ENCODE assay signal across 8 cellular contexts in genomic region chr19:4909172-4909896, GRCh38. TPM values are rescaled to one million over a fixed set of nuclear protein-coding genes. Genes with fewer than 3 reads are reported as not detected.
A peak's percentile ranks its signal among the peaks of the same experiment; 100 is the strongest.
DNase-seq lines count a peak whose midpoint lies in the region; ATAC-seq and TF ChIP-seq lines count a peak whose summit lies in the region.

UHRF1 (plus strand) TSS chr19:4909501; CDS start chr19:4910886, 1,385 bp downstream.

- peaks cover 50 to 77% (median 51%) of the 10 kb centered on the region in 3 donors for H3K4me1 Mint-ChIP-seq in CD8-positive, alpha-beta memory T cell
- peaks cover 31% of the 10 kb centered on the region for H3K4me1 Mint-ChIP-seq in T-helper 2 cell treated with Interferon-gamma antibody and Interleukin-4, amounts not matched to agents 5 μg/mL and 100 μg/mL, for 36 hours (ENCODE audit: low read depth)

- peaks cover 24% of the 10 kb centered on the region for H3K79me2 ChIP-seq in neural cell (replicated peaks; ENCODE audit: insufficient read depth, low read length)

- no peak for TF ChIP-seq CTCF in neural cell (IDR thresholded peaks at IDR 0.05; ENCODE audit: poor library complexity, severe bottlenecking)
- TF ChIP-seq CTCF in uterus (IDR thresholded peaks at IDR 0.05): no peak

- no peaks in the 10 kb centered on the region for H3K9me3 ChIP-seq in CD8-positive, alpha-beta memory T cell (ENCODE audit: low read length)
- H3K9me3 ChIP-seq in ectodermal cell (ENCODE audit: control insufficient read depth, low read length) (no peaks in the 10 kb centered on the region), neural cell (ENCODE audit: low read length) (no peaks in the 10 kb centered on the region), uterus (no peaks in the 10 kb centered on the region)

- peak within 1 kb of the TSS; percentile 73 for H3K4me3 ChIP-seq in CD8-positive, alpha-beta memory T cell (ENCODE audit: low read length)
- peak within 1 kb of the TSS; percentile 63 for H3K4me3 ChIP-seq in ectodermal cell (ENCODE audit: insufficient read depth, low read depth, low read length)
- peak within 1 kb of the TSS; percentile 72 for H3K4me3 ChIP-seq in neural cell (ENCODE audit: low read length)
- peak within 1 kb of the TSS; percentile 19 to 69 for H3K4me3 ChIP-seq in uterus

- no peaks in the 10 kb centered on the region for H3K9me2 ChIP-seq in neural cell (ENCODE audit: insufficient read depth, low read length)

- H3K36me3 Mint-ChIP-seq in CD8-positive, alpha-beta memory T cell: peaks cover 5 to 45% (median 6%) of the 10 kb centered on the region in 3 donors
- H3K36me3 Mint-ChIP-seq in T-helper 2 cell treated with Interferon-gamma antibody and Interleukin-4, amounts not matched to agents 5 μg/mL and 100 μg/mL, for 36 hours (ENCODE audit: low read depth): peaks cover 29% of the 10 kb centered on the region

- no peak within 1 kb of the TSS for H2AFZ ChIP-seq in neural cell (ENCODE audit: low read depth, low read length)

- no peak within 1 kb of the TSS for H3K27ac ChIP-seq in CD8-positive, alpha-beta memory T cell (ENCODE audit: low read depth, low read length)
- H3K27ac ChIP-seq in ectodermal cell (ENCODE audit: insufficient read depth, low read depth, low read length, poor library complexity, severe bottlenecking) (no peak within 1 kb of the TSS), neural cell (ENCODE audit: low read length) (no peak within 1 kb of the TSS), uterus (no peak within 1 kb of the TSS)

- no peaks in the 10 kb centered on the region for H3K27me3 ChIP-seq in CD8-positive, alpha-beta memory T cell (ENCODE audit: insufficient read depth, low read length, poor library complexity, severe bottlenecking)
- no peaks in the 10 kb centered on the region for H3K27me3 ChIP-seq in ectodermal cell (ENCODE audit: control insufficient read depth, insufficient read depth, low read length, poor library complexity, severe bottlenecking)
- peaks cover 2% of the 10 kb centered on the region for H3K27me3 ChIP-seq in neural cell (ENCODE audit: insufficient read depth, low read depth, low read length)
- H3K27me3 ChIP-seq in uterus: peaks cover 0 to 4% of the 10 kb centered on the region in 2 donors

- H3K4me3 Mint-ChIP-seq in CD8-positive, alpha-beta memory T cell: peak within 1 kb of the TSS; percentile 88 to 100 (median 99)
- peak within 1 kb of the TSS; percentile 88 for H3K4me3 Mint-ChIP-seq in T-helper 2 cell treated with Interferon-gamma antibody and Interleukin-4, amounts not matched to agents 5 μg/mL and 100 μg/mL, for 36 hours

- intact Hi-C loops in uterus (cut with DNase I; ENCODE audit: low total_unique reads): no loop called here

- no peaks in the 10 kb centered on the region for H3K9me3 Mint-ChIP-seq in CD8-positive, alpha-beta memory T cell
- no peaks in the 10 kb centered on the region for H3K9me3 Mint-ChIP-seq in T-helper 2 cell treated with Interferon-gamma antibody and Interleukin-4, amounts not matched to agents 5 μg/mL and 100 μg/mL, for 36 hours

- POLR2A ChIA-PET in CD8-positive, alpha-beta memory T cell (lab: Charles Lee): interaction anchor here (0.7 kb wide), 1 partner anchor 59 kb away, joined by 3 read pairs; no protein-coding TSS in a partner anchor

- CTCF ChIA-PET in CD8-positive, alpha-beta memory T cell (lab: Charles Lee): no interaction called here

- H4K20me1 ChIP-seq in neural cell (ENCODE audit: insufficient read depth): no peaks in the 10 kb centered on the region

- TF ChIP-seq EP300 in neural cell (conservative IDR thresholded peaks at IDR 0.05; ENCODE audit: poor library complexity, severe bottlenecking): no peak

- peak within 1 kb of the TSS; percentile 49 for H3K9ac ChIP-seq in neural cell (ENCODE audit: low read length)

- WGBS in ectodermal cell, 2 experiments: 3% methylated on average over 87 of the region's 87 CpGs

- H3K27me3 Mint-ChIP-seq in CD8-positive, alpha-beta memory T cell: peaks cover 0 to 4% of the 10 kb centered on the region in 2 donors
- no peaks in the 10 kb centered on the region for H3K27me3 Mint-ChIP-seq in T-helper 2 cell treated with Interferon-gamma antibody and Interleukin-4, amounts not matched to agents 5 μg/mL and 100 μg/mL, for 36 hours (ENCODE audit: low read depth)

- peak in 1 of 5 donors; percentile 6 for DNase-seq in CD8-positive, alpha-beta memory T cell
- DNase-seq in M059J (ENCODE audit: low read depth) (peak; percentile 57), uterus (no peak)
- DNase-seq in T-helper 2 cell treated with Interferon-gamma antibody and Interleukin-4, amounts not matched to agents 5 μg/mL and 100 μg/mL, for 36 hours (ENCODE audit: low spot score): peak; percentile 71

- TF ChIP-seq POLR2A in GM19193 (IDR thresholded peaks at IDR 0.05; ENCODE audit: extremely low read depth, insufficient read depth, insufficient read length) (peak; percentile 74), uterus (IDR thresholded peaks at IDR 0.05) (no peak)

- no peak for TF ChIP-seq RAD21 in neural cell (conservative IDR thresholded peaks at IDR 0.05)

- peaks cover 56% of the 10 kb centered on the region for H3K4me1 ChIP-seq in CD8-positive, alpha-beta memory T cell (ENCODE audit: insufficient read depth, low read length)
- peaks cover 21% of the 10 kb centered on the region for H3K4me1 ChIP-seq in ectodermal cell (ENCODE audit: control insufficient read depth, insufficient read depth, low read length)
- H3K4me1 ChIP-seq in uterus: peaks cover 4 to 23% of the 10 kb centered on the region in 2 donors

- no peaks in the 10 kb centered on the region for H3K36me3 ChIP-seq in CD8-positive, alpha-beta memory T cell (ENCODE audit: insufficient read depth, low read length)
- H3K36me3 ChIP-seq in ectodermal cell (ENCODE audit: control insufficient read depth, insufficient read depth, low read length): peaks cover 4% of the 10 kb centered on the region
- no peaks in the 10 kb centered on the region for H3K36me3 ChIP-seq in neural cell (ENCODE audit: insufficient read depth, low read length)
- no peaks in the 10 kb centered on the region for H3K36me3 ChIP-seq in uterus

- H3F3A ChIP-seq in neural cell (ENCODE audit: insufficient read depth, low read length, poor library complexity, severe bottlenecking): no peaks in the 10 kb centered on the region

- H3K4me2 ChIP-seq in neural cell (ENCODE audit: low read length): peak within 1 kb of the TSS; percentile 54

- no peak for ATAC-seq in HG03108 (IDR thresholded peaks at IDR 0.05; ENCODE audit: unreplicated experiment)

- H3K27ac Mint-ChIP-seq in CD8-positive, alpha-beta memory T cell: peak within 1 kb of the TSS in 7 of 8 donors; percentile 66 to 96 (median 87)
- peak within 1 kb of the TSS; percentile 82 for H3K27ac Mint-ChIP-seq in T-helper 2 cell treated with Interferon-gamma antibody and Interleukin-4, amounts not matched to agents 5 μg/mL and 100 μg/mL, for 36 hours

TF ChIP-seq in neural cell, 6 proteins besides CTCF, POLR2A, EP300 and RAD21:
- TF ChIP-seq SMC3 (conservative IDR thresholded peaks at IDR 0.05; ENCODE audit: poor library complexity) (no peak), MXI1 (conservative IDR thresholded peaks at IDR 0.05; ENCODE audit: poor library complexity, severe bottlenecking) (no peak)
- TF ChIP-seq, protein P1, sequence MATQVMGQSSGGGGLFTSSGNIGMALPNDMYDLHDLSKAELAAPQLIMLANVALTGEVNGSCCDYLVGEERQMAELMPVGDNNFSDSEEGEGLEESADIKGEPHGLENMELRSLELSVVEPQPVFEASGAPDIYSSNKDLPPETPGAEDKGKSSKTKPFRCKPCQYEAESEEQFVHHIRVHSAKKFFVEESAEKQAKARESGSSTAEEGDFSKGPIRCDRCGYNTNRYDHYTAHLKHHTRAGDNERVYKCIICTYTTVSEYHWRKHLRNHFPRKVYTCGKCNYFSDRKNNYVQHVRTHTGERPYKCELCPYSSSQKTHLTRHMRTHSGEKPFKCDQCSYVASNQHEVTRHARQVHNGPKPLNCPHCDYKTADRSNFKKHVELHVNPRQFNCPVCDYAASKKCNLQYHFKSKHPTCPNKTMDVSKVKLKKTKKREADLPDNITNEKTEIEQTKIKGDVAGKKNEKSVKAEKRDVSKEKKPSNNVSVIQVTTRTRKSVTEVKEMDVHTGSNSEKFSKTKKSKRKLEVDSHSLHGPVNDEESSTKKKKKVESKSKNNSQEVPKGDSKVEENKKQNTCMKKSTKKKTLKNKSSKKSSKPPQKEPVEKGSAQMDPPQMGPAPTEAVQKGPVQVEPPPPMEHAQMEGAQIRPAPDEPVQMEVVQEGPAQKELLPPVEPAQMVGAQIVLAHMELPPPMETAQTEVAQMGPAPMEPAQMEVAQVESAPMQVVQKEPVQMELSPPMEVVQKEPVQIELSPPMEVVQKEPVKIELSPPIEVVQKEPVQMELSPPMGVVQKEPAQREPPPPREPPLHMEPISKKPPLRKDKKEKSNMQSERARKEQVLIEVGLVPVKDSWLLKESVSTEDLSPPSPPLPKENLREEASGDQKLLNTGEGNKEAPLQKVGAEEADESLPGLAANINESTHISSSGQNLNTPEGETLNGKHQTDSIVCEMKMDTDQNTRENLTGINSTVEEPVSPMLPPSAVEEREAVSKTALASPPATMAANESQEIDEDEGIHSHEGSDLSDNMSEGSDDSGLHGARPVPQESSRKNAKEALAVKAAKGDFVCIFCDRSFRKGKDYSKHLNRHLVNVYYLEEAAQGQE (IDR thresholded peaks at IDR 0.05; ENCODE audit: borderline replicate concordance): no peak

RNA-seq across cellular contexts. Expression of gene UHRF1, which starts in this region (rescaled TPM):
- total RNA-seq in CD8-positive, alpha-beta memory T cell: 100 to 1,000 TPM; 212 to 218 TPM
- 0.35 TPM for polyA plus RNA-seq in CD8-positive, alpha-beta memory T cell
- 35.7 and 60.1 TPM in 2 replicates for total RNA-seq in M059J (2014; rRNA removed; shearing (Covaris generic))
- polyA plus RNA-seq in ectodermal cell (2013, experiment 1 of 4): 104 TPM
- 117 TPM for polyA plus RNA-seq in ectodermal cell (2013, experiment 2 of 4)
- polyA plus RNA-seq in ectodermal cell (2013, experiment 3 of 4): 46.2 TPM
- 45.6 TPM for polyA plus RNA-seq in ectodermal cell (2013, experiment 4 of 4)
- polyA plus RNA-seq in neural cell: 1.8 and 3.0 TPM in 2 replicates
- polyA minus RNA-seq in neural cell: 2.7 and 3.1 TPM in 2 replicates
- 10 to 100 TPM in 1 of 4 donors, under 1 TPM in 2, not detected in 1; 0.46 to 21.8 (median 0.77) TPM for total RNA-seq in uterus

Comparison
In these comparisons a context has a peak if more than half of its experiments do, and no peak if none do; other contexts are left out.
1. DNase-seq: peak in M059J (single experiment) and T-helper 2 cell treated with Interferon-gamma antibody and Interleukin-4, amounts not matched to agents 5 μg/mL and 100 μg/mL, for 36 hours (single experiment); none in uterus (0 of 2).
2. Peak in every context shown above with its lines, with median percentiles within 50 percentile points of each other: H3K4me3 ChIP-seq.